1 cellular context compared by ENCODE assay signal in the genomic region with DNA sequence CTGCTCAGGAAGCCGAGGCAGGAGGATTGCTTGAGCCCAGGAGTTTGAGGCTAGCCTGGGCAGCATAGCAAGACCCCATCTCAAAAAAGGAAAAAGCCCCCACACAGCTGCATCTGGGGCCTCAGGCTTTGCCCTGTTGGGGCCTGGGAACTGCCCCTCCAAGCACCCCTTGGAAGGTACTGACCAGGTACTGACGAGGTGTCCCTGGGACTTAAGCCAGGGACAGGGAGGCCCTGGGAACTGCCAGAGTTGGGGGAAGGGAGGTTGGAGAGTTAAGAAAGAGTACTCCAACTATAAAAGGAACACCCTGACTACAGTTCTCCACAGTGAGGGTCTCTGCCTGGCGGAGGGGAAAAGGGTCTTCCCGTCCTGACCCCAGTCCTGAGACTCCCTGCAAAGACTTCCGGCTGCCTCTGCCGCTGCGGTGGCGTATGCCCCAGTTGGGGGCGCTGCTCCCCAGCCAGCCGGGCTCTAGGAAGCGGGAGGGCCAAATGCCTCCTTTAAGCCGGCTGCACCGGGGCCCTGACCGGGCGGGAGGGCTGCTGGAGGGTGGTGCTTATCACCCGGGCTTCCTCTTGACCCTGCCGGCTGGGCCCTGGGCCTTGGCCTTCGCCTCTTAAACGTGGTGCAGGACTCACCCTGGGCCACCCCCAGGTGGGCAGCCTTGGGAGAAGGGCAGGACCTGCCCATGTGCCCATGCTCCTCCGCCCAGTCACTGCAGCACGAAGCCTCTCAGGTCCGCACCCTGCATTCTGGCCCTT.
TF ChIP-seq lines count a peak whose summit lies in the region.

No MANE protein-coding gene starts in this region.

TF ChIP-seq in HepG2, 621 proteins besides CTCF, POLR2A, EP300 and RAD21 (continued from another document and continues in another):
- TF ChIP-seq XBP1 (CRISPR knock-in tag; IDR thresholded peaks at IDR 0.05) (no peak), SSRP1 (CRISPR knock-in tag; IDR thresholded peaks at IDR 0.05) (no peak), ZNF281 (CRISPR knock-in tag; IDR thresholded peaks at IDR 0.05; ENCODE audit: borderline replicate concordance) (no peak), KLF11 (CRISPR knock-in tag; IDR thresholded peaks at IDR 0.05) (no peak), SUZ12 (IDR thresholded peaks at IDR 0.05; ENCODE audit: low read depth, low read length) (no peak), SMAD3 (CRISPR knock-in tag; IDR thresholded peaks at IDR 0.05) (no peak), RARG (CRISPR knock-in tag; IDR thresholded peaks at IDR 0.05; ENCODE audit: low read depth) (no peak), AHDC1 (CRISPR knock-in tag; IDR thresholded peaks at IDR 0.05; ENCODE audit: borderline replicate concordance) (no peak; the same call in 1 of the 2 replicates), ARNT2 (CRISPR knock-in tag; IDR thresholded peaks at IDR 0.05; ENCODE audit: low read depth) (peak; percentile 86), SKIL (CRISPR knock-in tag; IDR thresholded peaks at IDR 0.05; ENCODE audit: borderline replicate concordance) (no peak), ZNF407 (CRISPR knock-in tag; IDR thresholded peaks at IDR 0.05; ENCODE audit: not compliant biosample characterization) (peak; percentile 20), SMC3 (IDR thresholded peaks at IDR 0.05; ENCODE audit: low read length) (peak; percentile 25; the same call in 1 of the 2 replicates), ZNF343 (CRISPR knock-in tag; IDR thresholded peaks at IDR 0.05) (no peak), ZFP36 (IDR thresholded peaks at IDR 0.05; ENCODE audit: borderline replicate concordance, low read depth, low read length, partially characterized antibody) (no peak), ZNF660 (CRISPR knock-in tag; IDR thresholded peaks at IDR 0.05; ENCODE audit: borderline replicate concordance, low read depth) (no peak), ELF3 (CRISPR knock-in tag; IDR thresholded peaks at IDR 0.05) (peak; percentile 91), SMARCC2 (IDR thresholded peaks at IDR 0.05) (no peak), IKZF4 (CRISPR knock-in tag; IDR thresholded peaks at IDR 0.05; ENCODE audit: borderline replicate concordance, low read depth, not compliant biosample characterization) (no peak), KDM1A (CRISPR knock-in tag; IDR thresholded peaks at IDR 0.05) (no peak), SNAPC5 (CRISPR knock-in tag; IDR thresholded peaks at IDR 0.05; ENCODE audit: borderline replicate concordance) (no peak), NR2C2 (CRISPR knock-in tag; IDR thresholded peaks at IDR 0.05; ENCODE audit: borderline replicate concordance) (no peak; the same call in 1 of the 2 replicates), ZNF30 (CRISPR knock-in tag; IDR thresholded peaks at IDR 0.05) (no peak), ZNF432 (CRISPR knock-in tag; IDR thresholded peaks at IDR 0.05; ENCODE audit: borderline replicate concordance) (no peak)
- TF ChIP-seq, protein P1, sequence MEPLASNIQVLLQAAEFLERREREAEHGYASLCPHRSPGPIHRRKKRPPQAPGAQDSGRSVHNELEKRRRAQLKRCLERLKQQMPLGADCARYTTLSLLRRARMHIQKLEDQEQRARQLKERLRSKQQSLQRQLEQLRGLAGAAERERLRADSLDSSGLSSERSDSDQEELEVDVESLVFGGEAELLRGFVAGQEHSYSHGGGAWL (CRISPR knock-in tag; IDR thresholded peaks at IDR 0.05) = peak; percentile 49; the same call in 1 of the 2 replicates
- TF ChIP-seq, protein P2, sequence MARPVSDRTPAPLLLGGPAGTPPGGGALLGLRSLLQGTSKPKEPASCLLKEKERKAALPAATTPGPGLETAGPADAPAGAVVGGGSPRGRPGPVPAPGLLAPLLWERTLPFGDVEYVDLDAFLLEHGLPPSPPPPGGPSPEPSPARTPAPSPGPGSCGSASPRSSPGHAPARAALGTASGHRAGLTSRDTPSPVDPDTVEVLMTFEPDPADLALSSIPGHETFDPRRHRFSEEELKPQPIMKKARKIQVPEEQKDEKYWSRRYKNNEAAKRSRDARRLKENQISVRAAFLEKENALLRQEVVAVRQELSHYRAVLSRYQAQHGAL (CRISPR knock-in tag; IDR thresholded peaks at IDR 0.05; ENCODE audit: not compliant biosample characterization) = no peak
- TF ChIP-seq, protein P3, sequence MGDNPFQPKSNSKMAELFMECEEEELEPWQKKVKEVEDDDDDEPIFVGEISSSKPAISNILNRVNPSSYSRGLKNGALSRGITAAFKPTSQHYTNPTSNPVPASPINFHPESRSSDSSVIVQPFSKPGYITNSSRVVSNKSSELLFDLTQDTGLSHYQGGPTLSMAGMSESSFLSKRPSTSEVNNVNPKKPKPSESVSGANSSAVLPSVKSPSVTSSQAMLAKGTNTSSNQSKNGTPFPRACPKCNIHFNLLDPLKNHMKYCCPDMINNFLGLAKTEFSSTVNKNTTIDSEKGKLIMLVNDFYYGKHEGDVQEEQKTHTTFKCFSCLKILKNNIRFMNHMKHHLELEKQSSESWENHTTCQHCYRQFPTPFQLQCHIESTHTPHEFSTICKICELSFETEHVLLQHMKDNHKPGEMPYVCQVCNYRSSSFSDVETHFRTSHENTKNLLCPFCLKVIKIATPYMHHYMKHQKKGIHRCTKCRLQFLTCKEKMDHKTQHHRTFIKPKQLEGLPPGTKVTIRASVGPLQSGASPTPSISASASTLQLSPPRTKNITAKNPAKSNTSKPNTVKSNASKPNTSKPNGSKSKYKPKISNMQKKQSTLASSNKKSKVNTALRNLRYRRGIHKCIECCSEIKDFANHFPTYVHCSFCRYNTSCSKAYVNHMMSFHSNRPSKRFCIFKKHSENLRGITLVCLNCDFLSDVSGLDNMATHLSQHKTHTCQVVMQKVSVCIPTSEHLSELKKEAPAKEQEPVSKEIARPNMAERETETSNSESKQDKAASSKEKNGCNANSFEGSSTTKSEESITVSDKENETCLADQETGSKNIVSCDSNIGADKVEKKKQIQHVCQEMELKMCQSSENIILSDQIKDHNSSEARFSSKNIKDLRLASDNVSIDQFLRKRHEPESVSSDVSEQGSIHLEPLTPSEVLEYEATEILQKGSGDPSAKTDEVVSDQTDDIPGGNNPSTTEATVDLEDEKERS (CRISPR knock-in tag; IDR thresholded peaks at IDR 0.05) = peak; percentile 60; the same call in 1 of the 2 replicates
